In the genomic region with DNA sequence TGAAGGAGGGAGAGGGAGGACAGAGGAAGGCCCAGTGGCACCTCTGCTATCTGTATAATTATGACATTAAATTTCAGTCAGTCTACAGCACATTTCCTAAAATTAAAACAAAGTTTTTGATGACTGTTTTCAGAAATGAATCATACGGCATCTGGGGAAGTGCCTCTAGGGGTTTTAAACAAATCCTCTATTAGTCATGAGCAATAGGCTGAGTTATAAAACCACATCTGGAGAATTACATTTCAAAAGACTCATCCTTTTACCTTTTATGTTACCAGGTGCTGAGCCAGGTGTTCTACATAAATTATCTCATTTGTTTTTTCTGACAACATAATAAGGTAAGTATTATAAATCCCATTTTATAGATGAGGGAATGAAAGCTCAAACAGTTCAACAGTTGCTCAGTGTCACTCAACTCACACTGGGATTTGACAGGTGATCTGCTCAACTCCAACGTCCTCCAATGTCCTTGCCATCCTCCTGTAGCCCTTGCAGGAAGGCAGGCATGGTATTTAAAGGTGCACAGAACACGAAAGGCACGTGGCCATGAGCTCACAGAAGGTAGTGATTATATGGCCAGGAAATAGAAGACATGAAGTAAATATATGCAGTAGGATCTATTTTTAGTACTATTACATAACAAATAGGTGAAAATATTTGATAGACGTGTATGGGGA, we compare ENCODE assay signal across 9 cellular contexts.
DNase-seq lines count a peak whose midpoint lies in the region; ATAC-seq, FAIRE-seq and TF ChIP-seq lines count a peak whose summit lies in the region.
"Had no signal": no experiment of that assay in that cellular context is flagged by ENCODE, and none has a peak within 500 bp of the region (broad histone marks: within the 10 kb centered on the region; RNA-seq: fewer than 3 reads in every experiment).

No MANE protein-coding gene starts in this region.

- H3K36me3 ChIP-seq in left ventricle myocardium inferior (no peaks in the 10 kb centered on the region), K562 (ENCODE audit: control insufficient read depth, insufficient read depth, low read length) (no peaks in the 10 kb centered on the region), suprapubic skin (no peaks in the 10 kb centered on the region)

- H3K27ac ChIP-seq in left ventricle myocardium inferior (replicated peaks) (no peak overlapping the region), K562 (ENCODE audit: extremely low read depth, low read depth, low read length) (no peak overlapping the region), suprapubic skin (peak overlapping the region; percentile 45)

- ATAC-seq in Right ventricle myocardium superior (ENCODE audit: poor library complexity) (peak; percentile 36), HG03064 (IDR thresholded peaks at IDR 0.05; ENCODE audit: low read depth, unreplicated experiment) (peak; percentile 68), K562 (no peak)

- in situ Hi-C loops in K562 (cut with MboI): no loop called here

- FAIRE-seq in K562 (lab: Jason Lieb, UNC): no peak

- DNase-seq in Right ventricle myocardium superior (no peak), left ventricle myocardium inferior (no peak), K562 (ENCODE audit: extremely low read depth in 1 of 4, low spot score in 3 of 4) (no peak), suprapubic skin (ENCODE audit: low spot score in 2 of 2) (no peak), NCI-H1105 treated with DMSO at 0.1 percent for 48 hours (lab: John Stamatoyannopoulos, UW) (no peak), NOMO-1 treated with dmso at 0.1 percent for 144 hours (lab: John Stamatoyannopoulos, UW; ENCODE audit: unreplicated experiment) (no peak)
- no peak for DNase-seq in activated CD4-positive, alpha-beta memory T cell treated with anti-CD3 and anti-CD28 coated beads for 36 hours

- 0 out of 2 replicates have a peak overlapping the region, but pooled peaks have one; percentile 1 for H2AFZ ChIP-seq in K562 (ENCODE audit: low read depth, low read length)

- TF ChIP-seq CTCF in left ventricle myocardium inferior (IDR thresholded peaks at IDR 0.05; ENCODE audit: borderline replicate concordance): no peak
- no peak for TF ChIP-seq CTCF in K562 (IDR thresholded peaks at IDR 0.05 in 2 of 3, conservative IDR thresholded peaks at IDR 0.05 in 1 of 3; ENCODE audit: insufficient read depth in 2 of 3, low read depth in 1 of 3, low read length in 3 of 3)
- TF ChIP-seq CTCF in suprapubic skin (IDR thresholded peaks at IDR 0.05): no peak

- H3K27me3 Mint-ChIP-seq in activated CD4-positive, alpha-beta memory T cell treated with anti-CD3 and anti-CD28 coated beads for 36 hours: peaks cover 7% of the 10 kb centered on the region

- no peaks in the 10 kb centered on the region for H3K36me3 Mint-ChIP-seq in activated CD4-positive, alpha-beta memory T cell treated with anti-CD3 and anti-CD28 coated beads for 36 hours

- POLR2A ChIA-PET in K562 (lab: Yijun Ruan, JAX): no interaction called here
- POLR2A ChIA-PET in activated CD4-positive, alpha-beta memory T cell treated with anti-CD3 and anti-CD28 coated beads for 36 hours (lab: Charles Lee): no interaction called here

- no peak for TF ChIP-seq EP300 in K562 (IDR thresholded peaks at IDR 0.05; ENCODE audit: low read length)
- no peak for TF ChIP-seq EP300 in suprapubic skin (IDR thresholded peaks at IDR 0.05)

- no peaks in the 10 kb centered on the region for H4K20me1 ChIP-seq in K562 (replicated peaks; ENCODE audit: control insufficient read depth, insufficient read depth, low read length)

- TF ChIP-seq RAD21 in K562 (CRISPR knock-in tag; conservative IDR thresholded peaks at IDR 0.05 in 1 of 2, IDR thresholded peaks at IDR 0.05 in 1 of 2): no peak

- H3K4me2 ChIP-seq in K562 (ENCODE audit: insufficient read depth, low read length): no peak overlapping the region

- H3K9me1 ChIP-seq in K562 (ENCODE audit: control insufficient read depth, insufficient read depth, low read length): no peaks in the 10 kb centered on the region

- no peaks in the 10 kb centered on the region for H3K79me2 ChIP-seq in K562 (ENCODE audit: control insufficient read depth, insufficient read depth, low read length)

- H3K9me3 ChIP-seq in left ventricle myocardium inferior (replicated peaks) (no peaks in the 10 kb centered on the region), K562 (replicated peaks; ENCODE audit: control insufficient read depth, insufficient read depth, low read depth, low read length) (no peaks in the 10 kb centered on the region), suprapubic skin (no peaks in the 10 kb centered on the region)

- H3K27ac Mint-ChIP-seq in activated CD4-positive, alpha-beta memory T cell treated with anti-CD3 and anti-CD28 coated beads for 36 hours: no peak overlapping the region
- H3K27ac Mint-ChIP-seq: stimulated activated naive CD8-positive, alpha-beta T cell treated with anti-CD3 and anti-CD28 coated beads, Interleukin-15, Interleukin-2, amounts not matched to agents 100 ng/mL and 50 ng/mL, for 24 hours had no signal

- H3K4me3 ChIP-seq in left ventricle myocardium inferior: no peak overlapping the region
- no peak overlapping the region for H3K4me3 ChIP-seq in K562
- no peak overlapping the region for H3K4me3 ChIP-seq in suprapubic skin

- no peak for TF ChIP-seq POLR2A in K562 (conservative IDR thresholded peaks at IDR 0.05)
- no peak for TF ChIP-seq POLR2A in suprapubic skin (IDR thresholded peaks at IDR 0.05)

- intact Hi-C loops in Right ventricle myocardium superior (cut with DNase I): no loop called here
- intact Hi-C loops in left ventricle myocardium inferior (cut with micrococcal nuclease): no loop called here
- intact Hi-C loops in K562 (cut with micrococcal nuclease): no loop called here
- intact Hi-C loops in activated CD4-positive, alpha-beta memory T cell treated with anti-CD3 and anti-CD28 coated beads for 36 hours (cut with micrococcal nuclease): loop anchor here (2.0 to 10.0 kb wide), 3 partner anchors 71 to 389 kb away; a partner anchor contains a TSS

- H3K4me3 Mint-ChIP-seq in activated CD4-positive, alpha-beta memory T cell treated with anti-CD3 and anti-CD28 coated beads for 36 hours: no peak overlapping the region
- H3K4me3 Mint-ChIP-seq: stimulated activated naive CD8-positive, alpha-beta T cell treated with anti-CD3 and anti-CD28 coated beads, Interleukin-15, Interleukin-2, amounts not matched to agents 100 ng/mL and 50 ng/mL, for 24 hours had no signal

- CTCF ChIA-PET in K562 (lab: Yijun Ruan, JAX; ENCODE audit: low intra/inter-chr PET ratio): no interaction called here
- CTCF ChIA-PET in activated CD4-positive, alpha-beta memory T cell treated with anti-CD3 and anti-CD28 coated beads for 36 hours (lab: Charles Lee): no interaction called here

- H3K4me1 Mint-ChIP-seq in activated CD4-positive, alpha-beta memory T cell treated with anti-CD3 and anti-CD28 coated beads for 36 hours (ENCODE audit: low read depth): peaks cover 8% of the 10 kb centered on the region

- H3K9me3 Mint-ChIP-seq in activated CD4-positive, alpha-beta memory T cell treated with anti-CD3 and anti-CD28 coated beads for 36 hours: no peaks in the 10 kb centered on the region
- H3K9me3 Mint-ChIP-seq: stimulated activated naive CD8-positive, alpha-beta T cell treated with anti-CD3 and anti-CD28 coated beads, Interleukin-15, Interleukin-2, amounts not matched to agents 100 ng/mL and 50 ng/mL, for 24 hours had no signal

- H3K9ac ChIP-seq in K562 (ENCODE audit: insufficient read depth in 1 of 2, low read depth in 2 of 2, low read length in 2 of 2): no peak overlapping the region

- 34% methylated on average over 5 of the region's 5 CpGs for WGBS in K562 (ENCODE audit: insufficient coverage, low coverage, missing lambda C conversion rate)
- WGBS in suprapubic skin: 43% methylated on average over 5 of the region's 5 CpGs

- H3K4me1 ChIP-seq in left ventricle myocardium inferior (no peaks in the 10 kb centered on the region), K562 (replicated peaks in 1 of 2; ENCODE audit: control insufficient read depth in 2 of 2, insufficient read depth in 2 of 2, low read length in 2 of 2) (peaks cover 4 to 6% of the 10 kb centered on the region in 2 experiments; a peak in 3 of 5 replicates), suprapubic skin (peaks cover 16% of the 10 kb centered on the region)

- H3K27me3 ChIP-seq in left ventricle myocardium inferior (ENCODE audit: low read depth) (no peaks in the 10 kb centered on the region), K562 (ENCODE audit: control insufficient read depth in 2 of 2, insufficient read depth in 2 of 2, low read length in 2 of 2) (no peaks in the 10 kb centered on the region), suprapubic skin (no peaks in the 10 kb centered on the region)

- BruUV-seq in K562 (replicated peaks; lab: Mats Ljungman, UMichigan): no TSS peak

TF ChIP-seq in K562, 482 proteins besides CTCF, POLR2A, EP300 and RAD21:
- TF ChIP-seq, protein P1, sequence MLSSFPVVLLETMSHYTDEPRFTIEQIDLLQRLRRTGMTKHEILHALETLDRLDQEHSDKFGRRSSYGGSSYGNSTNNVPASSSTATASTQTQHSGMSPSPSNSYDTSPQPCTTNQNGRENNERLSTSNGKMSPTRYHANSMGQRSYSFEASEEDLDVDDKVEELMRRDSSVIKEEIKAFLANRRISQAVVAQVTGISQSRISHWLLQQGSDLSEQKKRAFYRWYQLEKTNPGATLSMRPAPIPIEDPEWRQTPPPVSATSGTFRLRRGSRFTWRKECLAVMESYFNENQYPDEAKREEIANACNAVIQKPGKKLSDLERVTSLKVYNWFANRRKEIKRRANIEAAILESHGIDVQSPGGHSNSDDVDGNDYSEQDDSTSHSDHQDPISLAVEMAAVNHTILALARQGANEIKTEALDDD (IDR thresholded peaks at IDR 0.05): no peak
- TF ChIP-seq, protein P2, sequence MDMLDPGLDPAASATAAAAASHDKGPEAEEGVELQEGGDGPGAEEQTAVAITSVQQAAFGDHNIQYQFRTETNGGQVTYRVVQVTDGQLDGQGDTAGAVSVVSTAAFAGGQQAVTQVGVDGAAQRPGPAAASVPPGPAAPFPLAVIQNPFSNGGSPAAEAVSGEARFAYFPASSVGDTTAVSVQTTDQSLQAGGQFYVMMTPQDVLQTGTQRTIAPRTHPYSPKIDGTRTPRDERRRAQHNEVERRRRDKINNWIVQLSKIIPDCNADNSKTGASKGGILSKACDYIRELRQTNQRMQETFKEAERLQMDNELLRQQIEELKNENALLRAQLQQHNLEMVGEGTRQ (CRISPR knock-in tag; IDR thresholded peaks at IDR 0.05): no peak
- peak; percentile 54 for TF ChIP-seq FOSL1 (tag; conservative IDR thresholded peaks at IDR 0.05)
